Comparison of ENCODE assay signal across 25 cellular contexts in genomic region chr1:26376050-26376449, GRCh38. TPM values are rescaled to one million over a fixed set of nuclear protein-coding genes. Genes with fewer than 3 reads are reported as not detected.
DNase-seq lines count a peak whose midpoint lies in the region; ATAC-seq and TF ChIP-seq lines count a peak whose summit lies in the region.
"Had no signal": no experiment of that assay in that cellular context is flagged by ENCODE, and none has a peak within 500 bp of the region (broad histone marks: within the 10 kb centered on the region; RNA-seq: fewer than 3 reads in every experiment).

No MANE protein-coding gene starts in this region.

- no peaks in the 10 kb centered on the region for H3K27me3 ChIP-seq in Karpas-422 (ENCODE audit: low read length)

- no peaks in the 10 kb centered on the region for H3K9me2 ChIP-seq in Karpas-422 (replicated peaks; ENCODE audit: insufficient read depth, low read length)

- no peak overlapping the region for H3K4me2 ChIP-seq in Karpas-422 (ENCODE audit: low read depth, low read length, poor library complexity, severe bottlenecking)

- peaks cover 11% of the 10 kb centered on the region for H3K9me3 Mint-ChIP-seq in activated CD4-positive, alpha-beta T cell treated with anti-CD3 and anti-CD28 coated beads, Interleukin-2, amount 10 ng/mL, durations not matched to agents 7 days and 5 days
- no peaks in the 10 kb centered on the region for H3K9me3 Mint-ChIP-seq in activated naive CD8-positive, alpha-beta T cell (ENCODE audit: low read depth)
- H3K9me3 Mint-ChIP-seq in activated naive CD8-positive, alpha-beta T cell treated with anti-CD3 and anti-CD28 coated beads, Interleukin-2, amount 50 U/mL, for 24 hours: peaks cover 1% of the 10 kb centered on the region
- H3K9me3 Mint-ChIP-seq in natural killer cell: peaks cover 0 to 3% of the 10 kb centered on the region in 2 donors

- peak overlapping the region; percentile 87 for H3K27ac Mint-ChIP-seq in activated CD4-positive, alpha-beta T cell treated with anti-CD3 and anti-CD28 coated beads, Interleukin-2, amount 10 ng/mL, durations not matched to agents 7 days and 5 days
- H3K27ac Mint-ChIP-seq in activated naive CD8-positive, alpha-beta T cell: peak overlapping the region; percentile 10
- H3K27ac Mint-ChIP-seq in activated naive CD8-positive, alpha-beta T cell treated with anti-CD3 and anti-CD28 coated beads, Interleukin-2, amount 50 U/mL, for 24 hours: no peak overlapping the region
- H3K27ac Mint-ChIP-seq in natural killer cell: peak overlapping the region in 1 of 2 donors; percentile 93

- no peak overlapping the region for H3K4me3 Mint-ChIP-seq in activated CD4-positive, alpha-beta T cell treated with anti-CD3 and anti-CD28 coated beads, Interleukin-2, amount 10 ng/mL, durations not matched to agents 7 days and 5 days
- no peak overlapping the region for H3K4me3 Mint-ChIP-seq in activated naive CD8-positive, alpha-beta T cell
- no peak overlapping the region for H3K4me3 Mint-ChIP-seq in activated naive CD8-positive, alpha-beta T cell treated with anti-CD3 and anti-CD28 coated beads, Interleukin-2, amount 50 U/mL, for 24 hours
- H3K4me3 Mint-ChIP-seq in natural killer cell: peak overlapping the region; percentile 83

- peaks cover 23% of the 10 kb centered on the region for H3K36me3 Mint-ChIP-seq in activated CD4-positive, alpha-beta T cell treated with anti-CD3 and anti-CD28 coated beads, Interleukin-2, amount 10 ng/mL, durations not matched to agents 7 days and 5 days (ENCODE audit: low read depth)
- H3K36me3 Mint-ChIP-seq in activated naive CD8-positive, alpha-beta T cell: peaks cover under 1% of the 10 kb centered on the region
- no peaks in the 10 kb centered on the region for H3K36me3 Mint-ChIP-seq in activated naive CD8-positive, alpha-beta T cell treated with anti-CD3 and anti-CD28 coated beads, Interleukin-2, amount 50 U/mL, for 24 hours (ENCODE audit: low read depth)
- H3K36me3 Mint-ChIP-seq in natural killer cell: no peaks in the 10 kb centered on the region

- H3K79me2 ChIP-seq in Karpas-422 (ENCODE audit: low read length): no peaks in the 10 kb centered on the region

- no peaks in the 10 kb centered on the region for H4K20me1 ChIP-seq in Karpas-422 (ENCODE audit: insufficient read depth, low read depth, low read length)

- no peak for DNase-seq in activated CD4-positive, alpha-beta T cell treated with anti-CD3 and anti-CD28 coated beads, Interleukin-2, amount 10 ng/mL, durations not matched to agents 7 days and 5 days
- DNase-seq in activated CD4-positive, alpha-beta T cell treated with anti-CD3 and anti-CD28 coated beads, Interleukin-2, amount 50 U/mL, for 4 hours: no peak
- no peak for DNase-seq in activated naive CD8-positive, alpha-beta T cell treated with anti-CD3 and anti-CD28 coated beads, Interleukin-2, amount 50 U/mL, for 24 hours
- DNase-seq in natural killer cell: no peak
- DNase-seq in DMS79 treated with DMSO at 0.1 percent for 48 hours (lab: John Stamatoyannopoulos, UW): no peak
- no peak for DNase-seq in Karpas-422
- DNase-seq: AML-193; COR-L47; DMS79; IMR-90; Kasumi-1; NCI-H1048; NCI-H1417 treated with DMSO at 0.1 percent for 48 hours; NCI-H187 treated with DMSO at 0.1 percent for 48 hours; NCI-H510A; NCI-H774; NK-92 treated with Interleukin-12 subunit alpha and Interleukin-12 subunit beta, amount 100 ng/mL, for 24 hours; SHP77 treated with DMSO at 0.1 percent for 48 hours had no signal

- intact Hi-C loops in natural killer cell (cut with micrococcal nuclease): loop anchor here (5.0 to 10.0 kb wide), 4 partner anchors 61 to 409 kb away; partner anchors contain the start of genes CD52 and PIGV

- H3K9me3 ChIP-seq in KOPT-K1 (ENCODE audit: insufficient read depth, low read length, poor library complexity, severe bottlenecking): no peaks in the 10 kb centered on the region
- no peaks in the 10 kb centered on the region for H3K9me3 ChIP-seq in Karpas-422 (ENCODE audit: low read length)

- CTCF ChIA-PET in activated CD4-positive, alpha-beta T cell treated with anti-CD3 and anti-CD28 coated beads, Interleukin-2, amount 10 ng/mL, durations not matched to agents 7 days and 5 days (lab: Charles Lee): interaction anchor here (0.8 to 4.0 kb wide), 7 partner anchors 13 to 124 kb away, joined by 3 to 33 read pairs (median 4); no protein-coding TSS in a partner anchor

- H3K4me3 ChIP-seq in Karpas-422 (ENCODE audit: low read length): no peak overlapping the region

- no peak for ATAC-seq in activated naive CD8-positive, alpha-beta T cell treated with anti-CD3 and anti-CD28 coated beads, Interleukin-2, amount 50 U/mL, for 24 hours
- no peak for ATAC-seq in natural killer cell
- ATAC-seq: HCT116 had no signal

- H3K27ac ChIP-seq in KOPT-K1 (ENCODE audit: low read depth, low read length, poor library complexity, severe bottlenecking) (peak overlapping the region; percentile 84), Karpas-422 (ENCODE audit: low read length) (no peak overlapping the region)
- H3K27ac ChIP-seq: C4-2B had no signal

- no peak overlapping the region for H2AFZ ChIP-seq in Karpas-422 (ENCODE audit: low read length)

- no peak for TF ChIP-seq CTCF in natural killer cell (IDR thresholded peaks at IDR 0.05)

- no peak overlapping the region for H3K9ac ChIP-seq in Karpas-422 (ENCODE audit: low read length)

- H3K27me3 Mint-ChIP-seq in activated CD4-positive, alpha-beta T cell treated with anti-CD3 and anti-CD28 coated beads, Interleukin-2, amount 10 ng/mL, durations not matched to agents 7 days and 5 days: no peaks in the 10 kb centered on the region
- no peaks in the 10 kb centered on the region for H3K27me3 Mint-ChIP-seq in activated naive CD8-positive, alpha-beta T cell
- peaks cover 2% of the 10 kb centered on the region for H3K27me3 Mint-ChIP-seq in activated naive CD8-positive, alpha-beta T cell treated with anti-CD3 and anti-CD28 coated beads, Interleukin-2, amount 50 U/mL, for 24 hours
- peaks cover 4 to 6% of the 10 kb centered on the region in 2 donors for H3K27me3 Mint-ChIP-seq in natural killer cell (ENCODE audit: low read depth in 2 of 2)

- no peaks in the 10 kb centered on the region for H3K4me1 ChIP-seq in Karpas-422 (ENCODE audit: low read length)

- POLR2A ChIA-PET in activated CD4-positive, alpha-beta T cell treated with anti-CD3 and anti-CD28 coated beads, Interleukin-2, amount 10 ng/mL, durations not matched to agents 7 days and 5 days (lab: Charles Lee): interaction anchor here (0.6 kb wide), 1 partner anchor 22 kb away, joined by 8 read pairs; no protein-coding TSS in a partner anchor

- peaks cover 90% of the 10 kb centered on the region for H3K4me1 Mint-ChIP-seq in activated CD4-positive, alpha-beta T cell treated with anti-CD3 and anti-CD28 coated beads, Interleukin-2, amount 10 ng/mL, durations not matched to agents 7 days and 5 days
- H3K4me1 Mint-ChIP-seq in activated naive CD8-positive, alpha-beta T cell (ENCODE audit: low read depth): peaks cover 86% of the 10 kb centered on the region
- peaks cover 88% of the 10 kb centered on the region for H3K4me1 Mint-ChIP-seq in activated naive CD8-positive, alpha-beta T cell treated with anti-CD3 and anti-CD28 coated beads, Interleukin-2, amount 50 U/mL, for 24 hours
- H3K4me1 Mint-ChIP-seq in natural killer cell: peaks cover 77% of the 10 kb centered on the region in 2 donors

- H3K36me3 ChIP-seq in KOPT-K1 (ENCODE audit: insufficient read depth, low read length) (no peaks in the 10 kb centered on the region), Karpas-422 (ENCODE audit: insufficient read depth, low read length) (no peaks in the 10 kb centered on the region)

RNA-seq across cellular contexts. Expression of gene ZNF683, which starts 3.5 kb away (rescaled TPM):
- under 1 TPM in 1 of 2 experiments, not detected in 1; 0.17 TPM for total RNA-seq in activated CD4-positive, alpha-beta T cell treated with anti-CD3 and anti-CD28 coated beads, Interleukin-2, amount 10 ng/mL, durations not matched to agents 7 days and 5 days
- total RNA-seq in natural killer cell: 10 to 100 TPM in 2 of 3 donors, 1 to 10 TPM in 1; 9.6 to 38.2 (median 19.7) TPM
- total RNA-seq in Karpas-422 (2014; rRNA removed; shearing (Covaris generic); ENCODE audit: low replicate concordance): not detected in 2 replicates
- total RNA-seq: A172, H1, IMR-90, MCF 10A had no signal

RNA-seq across cellular contexts. Expression of gene CRYBG2, which starts 22.1 kb away (rescaled TPM):
- 1 to 10 TPM; 2.2 to 2.6 TPM for total RNA-seq in activated CD4-positive, alpha-beta T cell treated with anti-CD3 and anti-CD28 coated beads, Interleukin-2, amount 10 ng/mL, durations not matched to agents 7 days and 5 days
- total RNA-seq in natural killer cell: 1 to 10 TPM; 2.5 to 5.8 (median 3.2) TPM
- 1.3 TPM in 1 of 2 replicates, not detected in the other for total RNA-seq in Karpas-422 (2014; rRNA removed; shearing (Covaris generic); ENCODE audit: low replicate concordance)
- total RNA-seq: IMR-90 had no signal

RNA-seq across cellular contexts. Expression of gene LIN28A, which starts 34.6 kb away (rescaled TPM):
- total RNA-seq in activated CD4-positive, alpha-beta T cell treated with anti-CD3 and anti-CD28 coated beads, Interleukin-2, amount 10 ng/mL, durations not matched to agents 7 days and 5 days: not detected
- not detected for total RNA-seq in natural killer cell
- total RNA-seq in Karpas-422 (2014; rRNA removed; shearing (Covaris generic); ENCODE audit: low replicate concordance): 0.04 TPM in 1 of 2 replicates, not detected in the other
- total RNA-seq: A172, IMR-90, MCF 10A had no signal

RNA-seq across cellular contexts. Expression of gene DHDDS, which starts 56.1 kb away (rescaled TPM):
- total RNA-seq in activated CD4-positive, alpha-beta T cell treated with anti-CD3 and anti-CD28 coated beads, Interleukin-2, amount 10 ng/mL, durations not matched to agents 7 days and 5 days: 10 to 100 TPM; 49.1 to 55.3 TPM
- 10 to 100 TPM; 39.6 to 48.6 (median 43.4) TPM for total RNA-seq in natural killer cell
- 17.0 and 31.1 TPM in 2 replicates for total RNA-seq in Karpas-422 (2014; rRNA removed; shearing (Covaris generic); ENCODE audit: low replicate concordance)

RNA-seq across cellular contexts. Expression of gene CD52, which starts 58.3 kb away (rescaled TPM):
- 1,000 to 10,000 TPM; 1,663 to 1,924 TPM for total RNA-seq in activated CD4-positive, alpha-beta T cell treated with anti-CD3 and anti-CD28 coated beads, Interleukin-2, amount 10 ng/mL, durations not matched to agents 7 days and 5 days
- 100 to 1,000 TPM; 454 to 485 (median 482) TPM for total RNA-seq in natural killer cell
- 614 and 735 TPM in 2 replicates for total RNA-seq in Karpas-422 (2014; rRNA removed; shearing (Covaris generic); ENCODE audit: low replicate concordance)
- total RNA-seq: A172, IMR-90, MCF 10A had no signal

Comparison
In these comparisons a context has a peak if more than half of its experiments do, and no peak if none do; other contexts are left out.
1. RNA of gene ZNF683, which starts 3.5 kb away (total RNA-seq): 9.6 to 38.2 TPM in natural killer cell; 0.17 TPM in activated CD4-positive, alpha-beta T cell treated with anti-CD3 and anti-CD28 coated beads, Interleukin-2, amount 10 ng/mL, durations not matched to agents 7 days and 5 days and not detected in Karpas-422; every median in the first group is over 4 times any median in the second.